Comparison of ENCODE assay signal across 30 cellular contexts in genomic region chr1:60066001-60066400, GRCh38. TPM values are rescaled to one million over a fixed set of nuclear protein-coding genes. Genes with fewer than 3 reads are reported as not detected.
DNase-seq lines count a peak whose midpoint lies in the region; ATAC-seq, FAIRE-seq and TF ChIP-seq lines count a peak whose summit lies in the region.
"Had no signal": no experiment of that assay in that cellular context is flagged by ENCODE, and none has a peak within 500 bp of the region (broad histone marks: within the 10 kb centered on the region; RNA-seq: fewer than 3 reads in every experiment).

No MANE protein-coding gene starts in this region.

- DNase-seq in ELR (ENCODE audit: low read depth) (peak; percentile 28), RWPE2 (ENCODE audit: low spot score) (no peak), fibroblast of gingiva (ENCODE audit: low read depth) (peak; percentile 73), skeletal muscle cell (ENCODE audit: low read depth) (peak; percentile 71), D721Med (ENCODE audit: insufficient read length, low spot score) (no peak), BE2C (no peak)
- no peak for DNase-seq in activated CD8-positive, alpha-beta memory T cell treated with anti-CD3 and anti-CD28 coated beads, Interleukin-2, amount 50 U/mL, for 48 hours
- DNase-seq: activated CD4-positive, alpha-beta memory T cell treated with anti-CD3 and anti-CD28 coated beads for 36 hours; activated CD8-positive, alpha-beta memory T cell treated with anti-CD3 and anti-CD28 coated beads, Interleukin-2, amount 50 U/mL, for 4 hours; activated naive CD4-positive, alpha-beta T cell treated with anti-CD3 and anti-CD28 coated beads, Interleukin-2, amount 10 ng/mL, durations not matched to agents 7 days and 5 days; aorta; CD4-positive, alpha-beta memory T cell; central memory CD4-positive, alpha-beta T cell; DMS 273 treated with DMSO at 0.1 percent for 48 hours; endodermal cell; esophagus squamous epithelium; GDM1; heart left ventricle; kidney glomerular epithelial cell; NCI-H1417; NCI-H2081; NCI-H345; NCI-H774; ovary; stimulated activated CD4-positive, alpha-beta T cell treated with anti-CD3 and anti-CD28 coated beads, Interleukin-12 subunit alpha, Interleukin-12 subunit beta, amount 100 ng/mL, for 4 hours; stimulated activated CD4-positive, alpha-beta T cell treated with anti-CD3 and anti-CD28 coated beads, Interleukin-4, amount 100 ng/mL, for 1 hour; T-helper 1 cell had no signal

- H3K27me3 ChIP-seq in RWPE2 (ENCODE audit: insufficient read depth, poor library complexity, severe bottlenecking) (no peaks in the 10 kb centered on the region), BE2C (no peaks in the 10 kb centered on the region)
- H3K27me3 ChIP-seq: esophagus squamous epithelium, heart left ventricle, ovary had no signal

- H3K9me3 ChIP-seq in RWPE2 (ENCODE audit: severe bottlenecking) (no peaks in the 10 kb centered on the region), BE2C (no peaks in the 10 kb centered on the region)
- H3K9me3 ChIP-seq: esophagus squamous epithelium, HAP-1, heart left ventricle, ovary had no signal

- H3K4me1 ChIP-seq in RWPE2 (ENCODE audit: insufficient read depth, poor library complexity, severe bottlenecking) (no peaks in the 10 kb centered on the region), BE2C (no peaks in the 10 kb centered on the region)
- H3K4me1 ChIP-seq: esophagus squamous epithelium, HAP-1 had no signal

- TF ChIP-seq CTCF in RWPE2 (IDR thresholded peaks at IDR 0.05; ENCODE audit: poor library complexity, severe bottlenecking) (no peak), D721Med (IDR thresholded peaks at IDR 0.05; ENCODE audit: insufficient read depth, missing control alignments) (no peak), BE2C (IDR thresholded peaks at IDR 0.05; ENCODE audit: low read depth, low read length) (no peak)

- H3K4me3 ChIP-seq in RWPE2 (ENCODE audit: severe bottlenecking): no peak overlapping the region
- H3K4me3 ChIP-seq in skeletal muscle cell (ENCODE audit: low read depth, low read length): no peak overlapping the region
- no peak overlapping the region for H3K4me3 ChIP-seq in BE2C (ENCODE audit: low read depth, low read length)
- H3K4me3 ChIP-seq: esophagus squamous epithelium, HAP-1, heart left ventricle, ovary had no signal

- no peak for FAIRE-seq in D721Med (lab: Jason Lieb, UNC)

- no peaks in the 10 kb centered on the region for H3K36me3 ChIP-seq in RWPE2 (ENCODE audit: low read depth)
- no peaks in the 10 kb centered on the region for H3K36me3 ChIP-seq in BE2C
- H3K36me3 ChIP-seq: esophagus squamous epithelium, HAP-1, heart left ventricle, ovary had no signal

- no peak overlapping the region for H3K27ac ChIP-seq in RWPE2 (ENCODE audit: poor library complexity, severe bottlenecking)
- H3K27ac ChIP-seq: esophagus squamous epithelium, heart left ventricle, ovary had no signal

- peak; percentile 55; the same call in 2 of the 3 replicates for ATAC-seq in RWPE2 (ENCODE audit: low read depth)
- ATAC-seq: heart left ventricle; stimulated activated memory B cell treated with anti-CD40 and anti-IgM and Interleukin-4, amounts not matched to agents 10 μg/mL and 1 μg/mL and 100 μg/mL, for 72 hours had no signal

RNA-seq across cellular contexts. Expression of gene C1orf87, which starts 7.6 kb away (rescaled TPM):
- polyA plus RNA-seq in BE2C (2012; ENCODE audit: insufficient read depth, insufficient read length, low read depth): not detected
- polyA plus RNA-seq: CD4-positive, alpha-beta memory T cell; heart left ventricle; neural cell had no signal

Comparison
In these comparisons a context has a peak if more than half of its experiments do, and no peak if none do; other contexts are left out.
1. DNase-seq: peak in ELR (single experiment), fibroblast of gingiva (single experiment) and skeletal muscle cell (single experiment); none in RWPE2 (single experiment), activated CD8-positive, alpha-beta memory T cell treated with anti-CD3 and anti-CD28 coated beads, Interleukin-2, amount 50 U/mL, for 48 hours (single experiment), D721Med (single experiment) and BE2C (single experiment).